16 cellular contexts compared by ENCODE assay signal in the genomic region with DNA sequence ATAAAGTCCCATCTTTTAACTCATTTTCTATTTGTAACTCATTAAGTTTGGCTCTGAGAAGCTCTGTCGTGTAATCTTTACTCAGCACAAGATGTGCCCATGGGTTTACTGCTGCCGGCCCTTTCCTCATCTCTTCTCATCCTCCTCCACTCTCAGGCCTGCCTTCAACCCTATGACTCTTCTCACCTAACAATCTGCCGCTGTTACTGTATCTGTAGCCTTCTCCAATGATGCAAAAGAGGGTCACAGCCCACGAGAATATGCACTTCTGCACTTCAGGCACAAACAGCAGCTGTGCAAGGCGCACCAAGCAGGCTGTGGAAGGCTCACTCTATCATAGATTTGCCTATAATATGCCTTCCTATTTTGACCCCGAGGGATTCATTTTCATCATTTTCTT.
"Had no signal": no experiment of that assay in that cellular context is flagged by ENCODE, and none has a peak within 500 bp of the region (broad histone marks: within the 10 kb centered on the region; RNA-seq: fewer than 3 reads in every experiment).

No MANE protein-coding gene starts in this region.

- H3K4me3 Mint-ChIP-seq: activated naive CD4-positive, alpha-beta T cell treated with anti-CD3 and anti-CD28 coated beads, Interleukin-2, amount 50 U/mL, for 24 hours; endodermal cell; neural crest cell; stimulated activated naive CD8-positive, alpha-beta T cell treated with anti-CD3 and anti-CD28 coated beads, Interleukin-15, amount 100 ng/mL, for 72 hours had no signal

- H2AFZ ChIP-seq: hepatocyte had no signal

- H3K79me2 ChIP-seq: hepatocyte had no signal

- H3K4me2 ChIP-seq: hepatocyte had no signal

- H3K36me3 Mint-ChIP-seq: activated naive CD4-positive, alpha-beta T cell treated with anti-CD3 and anti-CD28 coated beads, Interleukin-2, amount 50 U/mL, for 24 hours had no signal

- H3K9me3 ChIP-seq: left lung, ovary, sigmoid colon, upper lobe of left lung had no signal

- ATAC-seq: left lung; stimulated activated naive CD8-positive, alpha-beta T cell treated with anti-CD3 and anti-CD28 coated beads, Interleukin-15, amount 100 ng/mL, for 72 hours had no signal

- H3K4me1 Mint-ChIP-seq: activated naive CD4-positive, alpha-beta T cell treated with anti-CD3 and anti-CD28 coated beads, Interleukin-2, amount 50 U/mL, for 24 hours; neural crest cell; stimulated activated naive CD8-positive, alpha-beta T cell treated with anti-CD3 and anti-CD28 coated beads, Interleukin-15, amount 100 ng/mL, for 72 hours had no signal

- H3K9me3 Mint-ChIP-seq: endodermal cell; neural crest cell; stimulated activated naive CD8-positive, alpha-beta T cell treated with anti-CD3 and anti-CD28 coated beads, Interleukin-15, amount 100 ng/mL, for 72 hours had no signal

- H3K27ac ChIP-seq: adrenal gland, dorsolateral prefrontal cortex, hepatocyte, left lung, ovary, sigmoid colon, upper lobe of left lung, VCaP had no signal

- H3K4me3 ChIP-seq: adrenal gland, dorsolateral prefrontal cortex, hepatocyte, left lung, ovary, sigmoid colon, upper lobe of left lung had no signal

- H3K4me1 ChIP-seq: adrenal gland, left lung, sigmoid colon, upper lobe of left lung had no signal

- H3K27me3 Mint-ChIP-seq: activated naive CD4-positive, alpha-beta T cell treated with anti-CD3 and anti-CD28 coated beads, Interleukin-2, amount 50 U/mL, for 24 hours; stimulated activated naive CD8-positive, alpha-beta T cell treated with anti-CD3 and anti-CD28 coated beads, Interleukin-15, amount 100 ng/mL, for 72 hours had no signal

- H3K27me3 ChIP-seq: adrenal gland, dorsolateral prefrontal cortex, hepatocyte, left lung, sigmoid colon, upper lobe of left lung had no signal

- DNase-seq: activated CD4-positive, alpha-beta T cell treated with anti-CD3 and anti-CD28 coated beads, Interleukin-2, amount 50 U/mL, for 48 hours; adrenal gland; dorsolateral prefrontal cortex; endodermal cell; erythroblast; left lung; mammary epithelial cell; ovary; sigmoid colon; stimulated activated CD4-positive, alpha-beta T cell treated with anti-CD3 and anti-CD28 coated beads, Interleukin-1b, Interleukin-23, amount 100 ng/mL, for 48 hours; stimulated activated naive CD8-positive, alpha-beta T cell treated with anti-CD3 and anti-CD28 coated beads, Interleukin-15, amount 100 ng/mL, for 72 hours; upper lobe of left lung had no signal

- H3K27ac Mint-ChIP-seq: activated naive CD4-positive, alpha-beta T cell treated with anti-CD3 and anti-CD28 coated beads, Interleukin-2, amount 50 U/mL, for 24 hours; endodermal cell; stimulated activated naive CD8-positive, alpha-beta T cell treated with anti-CD3 and anti-CD28 coated beads, Interleukin-15, amount 100 ng/mL, for 72 hours had no signal

- H3K36me3 ChIP-seq: adrenal gland, left lung, ovary, sigmoid colon, upper lobe of left lung had no signal
